8 cellular contexts compared by ENCODE assay signal in the genomic region with DNA sequence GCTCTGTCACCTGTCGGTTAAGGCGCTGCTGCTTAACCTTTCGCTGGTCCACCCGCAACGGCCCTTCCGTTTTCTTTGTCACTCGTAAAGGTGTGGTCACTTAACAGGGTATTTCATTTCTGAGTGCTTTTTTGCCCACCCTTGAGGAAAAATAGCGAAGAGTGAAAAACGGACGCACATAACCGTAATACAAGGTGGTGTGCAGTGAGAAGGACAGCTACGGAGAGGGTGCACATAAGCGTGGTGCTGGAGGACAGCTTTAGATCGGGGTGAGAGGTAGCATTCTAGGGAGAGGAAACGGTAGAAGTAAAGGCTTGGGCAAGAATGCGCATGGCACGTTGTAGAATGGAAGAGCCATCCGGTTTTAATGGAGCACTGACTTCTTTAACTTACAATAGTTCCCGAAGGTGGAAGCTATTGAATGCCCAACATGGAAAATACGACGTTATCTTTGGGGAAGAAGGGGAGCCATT. TPM values are rescaled to one million over a fixed set of nuclear protein-coding genes. Genes with fewer than 3 reads are reported as not detected.
DNase-seq lines count a peak whose midpoint lies in the region; ATAC-seq lines count a peak whose summit lies in the region.

No MANE protein-coding gene starts in this region.

- H3K36me3 Mint-ChIP-seq in activated naive CD8-positive, alpha-beta T cell, result peaks cover 10% of the 10 kb centered on the region

- H3K4me1 Mint-ChIP-seq in activated naive CD8-positive, alpha-beta T cell (ENCODE audit: low read depth), result peaks cover 60% of the 10 kb centered on the region

- H3K27ac ChIP-seq in ACC112 (ENCODE audit: low read depth, low read length) (peak overlapping the region; percentile 90; the same call in 1 of the 2 replicates), Karpas-422 (ENCODE audit: low read length) (peak overlapping the region; percentile 91), stomach smooth muscle (ENCODE audit: low read length) (peak overlapping the region; percentile 90)

- peak; percentile 3 for ATAC-seq in GM18858 (IDR thresholded peaks at IDR 0.05; ENCODE audit: unreplicated experiment)

- peak; percentile 69 for DNase-seq in Karpas-422
- peak; percentile 29 for DNase-seq in iPS-NIHi7 (ENCODE audit: extremely low spot score)
- DNase-seq in inferior parietal cortex (ENCODE audit: extremely low spot score), result no peak
- DNase-seq in globus pallidus (ENCODE audit: low spot score), result no peak

- H3K4me2 ChIP-seq in Karpas-422 (ENCODE audit: low read depth, low read length, poor library complexity, severe bottlenecking), result peak overlapping the region; percentile 91

- peaks cover 47% of the 10 kb centered on the region for H4K20me1 ChIP-seq in Karpas-422 (ENCODE audit: insufficient read depth, low read depth, low read length)

- H3K9ac ChIP-seq in Karpas-422 (ENCODE audit: low read length) (peak overlapping the region; percentile 83), stomach smooth muscle (ENCODE audit: low read length in 2 of 2) (peak overlapping the region; percentile 66 to 95)

- H3K4me3 ChIP-seq in ACC112 (ENCODE audit: low read depth, low read length) (peak overlapping the region; percentile 85), Karpas-422 (ENCODE audit: low read length) (peak overlapping the region; percentile 79), stomach smooth muscle (ENCODE audit: low read length in 2 of 2) (peak overlapping the region; percentile 96 to 97)

- H3K36me3 ChIP-seq in ACC112 (ENCODE audit: insufficient read depth, low read length) (peaks cover 24% of the 10 kb centered on the region), Karpas-422 (ENCODE audit: insufficient read depth, low read length) (peaks cover 35% of the 10 kb centered on the region), stomach smooth muscle (ENCODE audit: control insufficient read depth in 2 of 2, insufficient read depth in 2 of 2, low read length in 2 of 2) (peaks cover 7 to 14% of the 10 kb centered on the region in 2 donors)

- H3K4me3 Mint-ChIP-seq in activated naive CD8-positive, alpha-beta T cell, result peak overlapping the region; percentile 100

- H3K9me3 ChIP-seq in Karpas-422 (ENCODE audit: low read length) (no peaks in the 10 kb centered on the region), stomach smooth muscle (ENCODE audit: control insufficient read depth in 2 of 2, low read length in 2 of 2) (no peaks in the 10 kb centered on the region)

- H3K79me2 ChIP-seq in ACC112 (ENCODE audit: control insufficient read depth, insufficient read depth, low read length, unreplicated experiment) (peaks cover 73% of the 10 kb centered on the region), Karpas-422 (ENCODE audit: low read length) (peaks cover 88% of the 10 kb centered on the region)

- H3K9me3 Mint-ChIP-seq in activated naive CD8-positive, alpha-beta T cell (ENCODE audit: low read depth), result no peaks in the 10 kb centered on the region

- H3K27me3 ChIP-seq in ACC112 (ENCODE audit: insufficient read depth, low read length), result no peaks in the 10 kb centered on the region
- H3K27me3 ChIP-seq in Karpas-422 (ENCODE audit: low read length), result no peaks in the 10 kb centered on the region
- H3K27me3 ChIP-seq in stomach smooth muscle (ENCODE audit: control insufficient read depth in 1 of 2, insufficient read depth in 2 of 2, low read length in 2 of 2), result no peaks in the 10 kb centered on the region

- H2AFZ ChIP-seq in ACC112 (ENCODE audit: low read length, unreplicated experiment), result peak overlapping the region; percentile 19
- H2AFZ ChIP-seq in Karpas-422 (ENCODE audit: low read length), result no peak overlapping the region

- no peaks in the 10 kb centered on the region for H3K9me2 ChIP-seq in Karpas-422 (replicated peaks; ENCODE audit: insufficient read depth, low read length)

- peak overlapping the region; percentile 97 for H3K27ac Mint-ChIP-seq in activated naive CD8-positive, alpha-beta T cell

- no peaks in the 10 kb centered on the region for H3K27me3 Mint-ChIP-seq in activated naive CD8-positive, alpha-beta T cell

- H3K4me1 ChIP-seq in ACC112 (ENCODE audit: control insufficient read depth, insufficient read depth, low read length, unreplicated experiment) (peaks cover 26% of the 10 kb centered on the region), Karpas-422 (ENCODE audit: low read length) (peaks cover 22% of the 10 kb centered on the region), stomach smooth muscle (ENCODE audit: control insufficient read depth, insufficient read depth, low read length) (peaks cover 26% of the 10 kb centered on the region)

RNA-seq across cellular contexts. Expression of gene CCT5, which starts 0.8 kb away (rescaled TPM):
- 319 and 381 TPM in 2 replicates for total RNA-seq in Karpas-422 (2014; rRNA removed; shearing (Covaris generic); ENCODE audit: low replicate concordance)

RNA-seq across cellular contexts. Expression of gene ATPSCKMT, which starts 1.2 kb away (rescaled TPM):
- total RNA-seq in Karpas-422 (2014; rRNA removed; shearing (Covaris generic); ENCODE audit: low replicate concordance), result 4.4 and 13.5 TPM in 2 replicates

RNA-seq across cellular contexts. Expression of gene CMBL, which starts 56.9 kb away (rescaled TPM):
- not detected in 2 replicates for total RNA-seq in Karpas-422 (2014; rRNA removed; shearing (Covaris generic); ENCODE audit: low replicate concordance)

Comparison
In these comparisons a context has a peak if more than half of its experiments do, and no peak if none do; other contexts are left out.
1. DNase-seq: peak in Karpas-422 (single experiment) and iPS-NIHi7 (single experiment); none in inferior parietal cortex (single experiment) and globus pallidus (single experiment).
2. Peak in every context shown above with its lines, with median percentiles within 50 percentile points of each other: H3K27ac ChIP-seq and H3K4me3 ChIP-seq.